29 cellular contexts compared by ENCODE assay signal in the genomic region with DNA sequence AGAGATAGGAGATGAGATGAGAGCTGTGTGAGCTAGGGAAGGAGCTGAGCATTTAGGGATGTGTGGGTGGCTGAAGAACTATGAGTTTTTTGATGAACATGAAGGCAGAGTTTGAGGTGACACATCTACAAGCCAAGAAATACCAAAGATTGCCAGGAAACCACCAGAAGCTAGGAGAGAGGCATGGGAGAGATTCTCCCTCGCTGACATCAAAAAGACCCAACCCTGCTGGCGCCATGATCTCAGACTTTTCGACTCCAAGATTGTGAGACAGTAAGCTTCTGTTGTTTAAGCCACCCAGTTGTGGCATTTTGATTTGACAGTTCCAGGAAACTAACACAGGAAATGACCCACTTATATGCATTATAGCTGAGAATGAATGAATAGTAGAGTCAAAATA.
DNase-seq lines count a peak whose midpoint lies in the region; ATAC-seq and TF ChIP-seq lines count a peak whose summit lies in the region.
"Had no signal": no experiment of that assay in that cellular context is flagged by ENCODE, and none has a peak within 500 bp of the region (broad histone marks: within the 10 kb centered on the region; RNA-seq: fewer than 3 reads in every experiment).

No MANE protein-coding gene starts in this region.

- no peak overlapping the region for H4K8ac ChIP-seq in trophoblast cell (ENCODE audit: low read depth, low read length)

- H2BK5ac ChIP-seq in trophoblast cell (ENCODE audit: low read depth, low read length, poor library complexity), result no peak overlapping the region

- H4K12ac ChIP-seq in trophoblast cell (ENCODE audit: low read depth, low read length), result no peak overlapping the region

- H2BK120ac ChIP-seq in trophoblast cell (ENCODE audit: insufficient read depth, low read length, poor library complexity), result no peak overlapping the region

- no peak overlapping the region for H2AFZ ChIP-seq in trophoblast cell (ENCODE audit: insufficient read depth, low read length, poor library complexity)

- no peaks in the 10 kb centered on the region for H3K36me3 ChIP-seq in CD8-positive, alpha-beta T cell (ENCODE audit: insufficient read depth, low read length)
- H3K36me3 ChIP-seq in trophoblast cell (ENCODE audit: control insufficient read depth in 1 of 2, insufficient read depth in 2 of 2, low read length in 2 of 2), result no peaks in the 10 kb centered on the region
- H3K36me3 ChIP-seq: HAP-1, lower lobe of right lung, pancreas, SJCRH30, thoracic aorta had no signal

- no peaks in the 10 kb centered on the region for H3K36me3 Mint-ChIP-seq in CD8-positive, alpha-beta T cell
- no peaks in the 10 kb centered on the region for H3K36me3 Mint-ChIP-seq in activated T-helper 17 cell treated with anti-CD3 and anti-CD28 coated beads, Interleukin-2, amount 50 U/mL, for 72 hours (ENCODE audit: low read depth)
- H3K36me3 Mint-ChIP-seq in activated T-cell treated with anti-CD3 and anti-CD28 coated beads, Interleukin-2, amount 50 U/mL, for 4 hours (ENCODE audit: insufficient read depth), result no peaks in the 10 kb centered on the region
- H3K36me3 Mint-ChIP-seq: activated naive CD4-positive, alpha-beta T cell treated with anti-CD3 and anti-CD28 coated beads, Interleukin-2, amount 50 U/mL, for 24 hours had no signal

- no peak overlapping the region for H2AK5ac ChIP-seq in trophoblast cell (ENCODE audit: low read length)

- ATAC-seq in CD8-positive, alpha-beta T cell, result no peak
- ATAC-seq in activated T-helper 17 cell treated with anti-CD3 and anti-CD28 coated beads, Interleukin-2, amount 50 U/mL, for 72 hours (replicated peaks), result peak; percentile 71
- ATAC-seq in activated T-cell treated with anti-CD3 and anti-CD28 coated beads, Interleukin-2, amount 50 U/mL, for 4 hours, result no peak
- ATAC-seq: HepG2, lower lobe of right lung, Panc1, pancreas, right cardiac atrium had no signal

- no peaks in the 10 kb centered on the region for H3K79me2 ChIP-seq in trophoblast cell (ENCODE audit: control insufficient read depth, insufficient read depth, low read length, poor library complexity)

- TF ChIP-seq CTCF in CD8-positive, alpha-beta T cell (IDR thresholded peaks at IDR 0.05), result no peak

- no peaks in the 10 kb centered on the region for H3K27me3 Mint-ChIP-seq in CD8-positive, alpha-beta T cell (ENCODE audit: low read depth)
- H3K27me3 Mint-ChIP-seq in activated T-helper 17 cell treated with anti-CD3 and anti-CD28 coated beads, Interleukin-2, amount 50 U/mL, for 72 hours, result no peaks in the 10 kb centered on the region
- no peaks in the 10 kb centered on the region for H3K27me3 Mint-ChIP-seq in activated T-cell treated with anti-CD3 and anti-CD28 coated beads, Interleukin-2, amount 50 U/mL, for 4 hours (ENCODE audit: low read depth)
- H3K27me3 Mint-ChIP-seq: activated CD4-positive, alpha-beta T cell treated with anti-CD3 and anti-CD28 coated beads, Interleukin-2, amount 10 ng/mL, durations not matched to agents 24 days and 14 days; activated naive CD4-positive, alpha-beta T cell treated with anti-CD3 and anti-CD28 coated beads, Interleukin-2, amount 50 U/mL, for 24 hours; central memory CD8-positive, alpha-beta T cell had no signal

- H3K4me1 ChIP-seq in CD8-positive, alpha-beta T cell (ENCODE audit: insufficient read depth, low read length), result no peaks in the 10 kb centered on the region
- no peaks in the 10 kb centered on the region for H3K4me1 ChIP-seq in trophoblast cell (ENCODE audit: control insufficient read depth in 1 of 2, insufficient read depth in 2 of 2, low read length in 2 of 2)
- H3K4me1 ChIP-seq: HAP-1, lower lobe of right lung, pancreas, SJCRH30 had no signal

- POLR2A ChIA-PET in CD8-positive, alpha-beta T cell (lab: Charles Lee), result no interaction called here

- intact Hi-C loops in CD8-positive, alpha-beta T cell (cut with DNase I, micrococcal nuclease), result no loop called here

- no peak overlapping the region for H3K23ac ChIP-seq in trophoblast cell (ENCODE audit: low read length)

- CTCF ChIA-PET in CD8-positive, alpha-beta T cell (lab: Charles Lee), result no interaction called here

- no peak overlapping the region for H3K4ac ChIP-seq in trophoblast cell (ENCODE audit: low read depth, low read length)

- H4K91ac ChIP-seq in trophoblast cell (ENCODE audit: low read depth, low read length), result no peak overlapping the region

- H2BK12ac ChIP-seq in trophoblast cell (ENCODE audit: low read length), result no peak overlapping the region

- no peaks in the 10 kb centered on the region for H3K4me1 Mint-ChIP-seq in CD8-positive, alpha-beta T cell (ENCODE audit: low read depth)
- peaks cover 9% of the 10 kb centered on the region for H3K4me1 Mint-ChIP-seq in activated T-helper 17 cell treated with anti-CD3 and anti-CD28 coated beads, Interleukin-2, amount 50 U/mL, for 72 hours
- H3K4me1 Mint-ChIP-seq in activated T-cell treated with anti-CD3 and anti-CD28 coated beads, Interleukin-2, amount 50 U/mL, for 4 hours (ENCODE audit: low read depth), result no peaks in the 10 kb centered on the region
- H3K4me1 Mint-ChIP-seq: activated CD4-positive, alpha-beta T cell treated with anti-CD3 and anti-CD28 coated beads, Interleukin-2, amount 10 ng/mL, durations not matched to agents 24 days and 14 days; activated naive CD4-positive, alpha-beta T cell treated with anti-CD3 and anti-CD28 coated beads, Interleukin-2, amount 50 U/mL, for 24 hours; central memory CD8-positive, alpha-beta T cell; nephron had no signal

- H3K4me2 ChIP-seq in trophoblast cell (ENCODE audit: low read length), result no peak overlapping the region

- no peak overlapping the region for H3K9ac ChIP-seq in trophoblast cell (ENCODE audit: low read length)

- peak overlapping the region; percentile 47 for H3K27ac Mint-ChIP-seq in CD8-positive, alpha-beta T cell
- H3K27ac Mint-ChIP-seq in activated T-helper 17 cell treated with anti-CD3 and anti-CD28 coated beads, Interleukin-2, amount 50 U/mL, for 72 hours, result peak overlapping the region; percentile 4
- H3K27ac Mint-ChIP-seq: activated CD4-positive, alpha-beta T cell treated with anti-CD3 and anti-CD28 coated beads, Interleukin-2, amount 10 ng/mL, durations not matched to agents 24 days and 14 days; activated naive CD4-positive, alpha-beta T cell treated with anti-CD3 and anti-CD28 coated beads, Interleukin-2, amount 50 U/mL, for 24 hours; activated T-helper 1 cell treated with anti-CD3 and anti-CD28 coated beads, Interleukin-12 subunit alpha, Interleukin-12 subunit beta, Interleukin-2, Interleukin-4 antibody, amounts not matched to agents 30 ng/mL and 10 ng/mL and 1 ng/mL, durations not matched to agents 14 hours and 24 hours and 36 hours; nephron had no signal

- H3K18ac ChIP-seq in trophoblast cell (ENCODE audit: low read length), result no peak overlapping the region

- no peak overlapping the region for H3K4me3 ChIP-seq in CD8-positive, alpha-beta T cell (ENCODE audit: low read depth, low read length)
- H3K4me3 ChIP-seq in trophoblast cell (ENCODE audit: low read depth, low read length), result no peak overlapping the region
- H3K4me3 ChIP-seq: HAP-1, lower lobe of right lung, pancreas, SJCRH30, thoracic aorta had no signal

- H3K9me3 Mint-ChIP-seq in CD8-positive, alpha-beta T cell, result peaks cover 15% of the 10 kb centered on the region
- H3K9me3 Mint-ChIP-seq in activated T-helper 17 cell treated with anti-CD3 and anti-CD28 coated beads, Interleukin-2, amount 50 U/mL, for 72 hours, result peaks cover 9% of the 10 kb centered on the region
- H3K9me3 Mint-ChIP-seq in activated T-cell treated with anti-CD3 and anti-CD28 coated beads, Interleukin-2, amount 50 U/mL, for 4 hours, result peaks cover 14% of the 10 kb centered on the region

- H3K9me3 ChIP-seq in CD8-positive, alpha-beta T cell (ENCODE audit: low read length), result no peaks in the 10 kb centered on the region
- H3K9me3 ChIP-seq in trophoblast cell (ENCODE audit: insufficient read depth, low read depth, low read length), result no peaks in the 10 kb centered on the region
- H3K9me3 ChIP-seq: HAP-1, pancreas, SJCRH30 had no signal

- no peak for DNase-seq in CD8-positive, alpha-beta T cell
- DNase-seq in HT1080 (ENCODE audit: low read depth) (peak; percentile 55), trophoblast cell (peak; percentile 85 to 91), COR-L47 (lab: John Stamatoyannopoulos, UW) (no peak), CD1c-positive myeloid dendritic cell (ENCODE audit: extremely low spot score) (no peak)
- no peak for DNase-seq in activated T-cell treated with anti-CD3 and anti-CD28 coated beads, Interleukin-2, amount 50 U/mL, for 4 hours
- DNase-seq: activated CD4-positive, alpha-beta T cell treated with anti-CD3 and anti-CD28 coated beads, Interleukin-2, amount 10 ng/mL, durations not matched to agents 24 days and 14 days; anterior cingulate cortex; DMS79; kidney glomerular epithelial cell; lower lobe of right lung; NCI-H510A; NK-92 treated with Interleukin-12 subunit alpha and Interleukin-12 subunit beta, amount 100 ng/mL, for 24 hours; pancreas; right cardiac atrium; SJCRH30; stimulated activated CD4-positive, alpha-beta T cell treated with anti-CD3 and anti-CD28 coated beads, Interleukin-4, amount 100 ng/mL, for 24 hours; stimulated activated naive CD4-positive, alpha-beta T cell had no signal

- H3K27me3 ChIP-seq in CD8-positive, alpha-beta T cell (ENCODE audit: insufficient read depth, low read length), result no peaks in the 10 kb centered on the region
- no peaks in the 10 kb centered on the region for H3K27me3 ChIP-seq in trophoblast cell (ENCODE audit: insufficient read depth, low read length)
- H3K27me3 ChIP-seq: pancreas, SJCRH30 had no signal

- WGBS in trophoblast cell (ENCODE audit: extremely low coverage, insufficient coverage, insufficient read length), result no CpG with 5 or more reads among the region's 3 CpGs

- no peaks in the 10 kb centered on the region for H3K79me1 ChIP-seq in trophoblast cell (ENCODE audit: low read length)

- no peak overlapping the region for H3K27ac ChIP-seq in CD8-positive, alpha-beta T cell (ENCODE audit: low read depth, low read length)
- no peak overlapping the region for H3K27ac ChIP-seq in trophoblast cell (ENCODE audit: low read depth, low read length)
- H3K27ac ChIP-seq: HL-60, lower lobe of right lung, pancreas, SJCRH30, thoracic aorta, VCaP had no signal

- no peak overlapping the region for H3K14ac ChIP-seq in trophoblast cell (ENCODE audit: low read length)

- no peak overlapping the region for H3K4me3 Mint-ChIP-seq in CD8-positive, alpha-beta T cell
- H3K4me3 Mint-ChIP-seq in activated T-helper 17 cell treated with anti-CD3 and anti-CD28 coated beads, Interleukin-2, amount 50 U/mL, for 72 hours, result peak overlapping the region; percentile 10
- H3K4me3 Mint-ChIP-seq in activated T-cell treated with anti-CD3 and anti-CD28 coated beads, Interleukin-2, amount 50 U/mL, for 4 hours, result no peak overlapping the region
- H3K4me3 Mint-ChIP-seq: activated CD4-positive, alpha-beta T cell treated with anti-CD3 and anti-CD28 coated beads, Interleukin-2, amount 10 ng/mL, durations not matched to agents 24 days and 14 days; activated naive CD4-positive, alpha-beta T cell treated with anti-CD3 and anti-CD28 coated beads, Interleukin-2, amount 50 U/mL, for 24 hours; activated T-helper 1 cell treated with anti-CD3 and anti-CD28 coated beads, Interleukin-12 subunit alpha, Interleukin-12 subunit beta, Interleukin-2, Interleukin-4 antibody, amounts not matched to agents 30 ng/mL and 10 ng/mL and 1 ng/mL, durations not matched to agents 14 hours and 24 hours and 36 hours; central memory CD8-positive, alpha-beta T cell; nephron had no signal

Comparison
In these comparisons a context has a peak if more than half of its experiments do, and no peak if none do; other contexts are left out.
1. DNase-seq: peak in HT1080 (single experiment) and trophoblast cell (2 of 2); none in CD8-positive, alpha-beta T cell (0 of 7), activated T-cell treated with anti-CD3 and anti-CD28 coated beads, Interleukin-2, amount 50 U/mL, for 4 hours (single experiment), COR-L47 (single experiment) and CD1c-positive myeloid dendritic cell (single experiment).